Comparison of ENCODE assay signal across 16 cellular contexts in the genomic region with DNA sequence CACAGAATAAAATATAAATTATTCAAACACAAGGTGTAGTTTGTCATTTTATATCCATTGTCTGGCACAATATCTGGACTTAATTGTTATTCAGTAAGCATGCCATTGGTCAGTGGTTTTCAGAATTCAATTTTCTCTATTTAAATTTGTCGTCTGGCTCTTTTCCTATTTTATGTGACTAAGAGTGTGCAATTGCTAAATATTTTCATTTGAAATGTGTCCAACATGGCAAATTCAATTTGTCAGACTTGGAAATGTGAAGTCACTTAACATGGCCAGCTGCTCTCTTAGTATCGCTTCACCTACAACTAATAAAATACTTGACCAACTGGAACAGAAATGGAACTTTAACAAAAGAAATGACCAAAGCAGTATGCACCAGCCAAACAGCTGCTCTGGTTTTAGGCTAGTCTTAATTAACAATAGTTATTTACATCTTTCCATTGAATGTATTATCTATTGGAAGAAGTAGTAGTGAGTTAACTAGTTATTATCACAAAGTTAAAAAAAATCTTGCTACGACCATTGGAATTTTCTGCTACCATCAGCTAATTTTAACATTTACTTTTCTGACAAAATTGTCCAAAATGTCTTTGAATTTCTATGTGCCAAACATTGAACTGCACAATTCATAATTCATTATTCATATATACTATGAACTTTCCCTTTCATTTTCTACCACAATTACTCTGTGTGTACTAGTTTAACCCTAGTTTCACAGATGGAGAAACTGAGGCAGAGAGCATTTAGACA.
DNase-seq lines count a peak whose midpoint lies in the region; ATAC-seq, FAIRE-seq and TF ChIP-seq lines count a peak whose summit lies in the region.
"Had no signal": no experiment of that assay in that cellular context is flagged by ENCODE, and none has a peak within 500 bp of the region (broad histone marks: within the 10 kb centered on the region; RNA-seq: fewer than 3 reads in every experiment).

No MANE protein-coding gene starts in this region.

- no peak overlapping the region for H3K23ac ChIP-seq in mesendoderm (ENCODE audit: low read length)

- DNase-seq in HepG2 (ENCODE audit: low spot score) (no peak), right lobe of liver (no peak), RKO (ENCODE audit: low spot score) (peak; percentile 22), astrocyte of the spinal cord (ENCODE audit: low read depth, low spot score) (peak; percentile 73), stromal cell of bone marrow (ENCODE audit: low read depth) (peak; percentile 6), mesendoderm (no peak), aorta (no peak)
- no peak for DNase-seq in activated CD8-positive, alpha-beta memory T cell treated with anti-CD3 and anti-CD28 coated beads, Interleukin-2, amount 50 U/mL, for 4 hours
- DNase-seq: 8988T; ACHN; CD4-positive, CD25-positive, alpha-beta regulatory T cell; DMS 273 treated with DMSO at 0.1 percent for 48 hours; GM23248 had no signal

- no peak overlapping the region for H3K4ac ChIP-seq in mesendoderm (ENCODE audit: low read depth, low read length)

- TF ChIP-seq EP300 in HepG2 (IDR thresholded peaks at IDR 0.05; ENCODE audit: low read depth in 2 of 2, low read length in 2 of 2) (no peak), HepG2 (CRISPR knock-in tag; IDR thresholded peaks at IDR 0.05; ENCODE audit: borderline replicate concordance) (no peak)

- TF ChIP-seq CTCF in HepG2 (CRISPR knock-in tag; IDR thresholded peaks at IDR 0.05): no peak
- TF ChIP-seq CTCF in right lobe of liver (IDR thresholded peaks at IDR 0.05): no peak
- TF ChIP-seq CTCF in astrocyte of the spinal cord (IDR thresholded peaks at IDR 0.05; ENCODE audit: low read depth, low read length): no peak

- H3K36me3 ChIP-seq in HepG2 (replicated peaks in 1 of 2; ENCODE audit: control insufficient read depth in 1 of 2, insufficient read depth in 2 of 2, low read length in 2 of 2): no peaks in the 10 kb centered on the region
- H3K36me3 ChIP-seq in right lobe of liver: no peaks in the 10 kb centered on the region
- no peaks in the 10 kb centered on the region for H3K36me3 ChIP-seq in mesendoderm (ENCODE audit: control insufficient read depth, insufficient read depth, low read length)
- no peaks in the 10 kb centered on the region for H3K36me3 ChIP-seq in aorta (ENCODE audit: control insufficient read depth in 1 of 2, insufficient read depth in 2 of 2, low read length in 1 of 2)
- H3K36me3 ChIP-seq: BLaER1 treated with 17β-estradiol and CSF1 and Interleukin-3, amounts not matched to agents 10 nM and 100 nM had no signal

- no peak overlapping the region for H2BK15ac ChIP-seq in mesendoderm (replicated peaks; ENCODE audit: low read depth)

- FAIRE-seq in HepG2 (lab: Jason Lieb, UNC): no peak
- FAIRE-seq: H54 had no signal

- H3K79me1 ChIP-seq in mesendoderm (ENCODE audit: low read length): no peaks in the 10 kb centered on the region

- TF ChIP-seq POLR2A in HepG2 (IDR thresholded peaks at IDR 0.05; ENCODE audit: insufficient read depth in 1 of 2, low read depth in 2 of 2, low read length in 2 of 2) (no peak), right lobe of liver (IDR thresholded peaks at IDR 0.05) (no peak)

- H3K4me3 ChIP-seq in HepG2 (replicated peaks in 1 of 3; ENCODE audit: insufficient read depth in 1 of 3, low read depth in 2 of 3, low read length in 3 of 3) (no peak overlapping the region), right lobe of liver (no peak overlapping the region), astrocyte of the spinal cord (ENCODE audit: low read depth, low read length) (no peak overlapping the region), mesendoderm (ENCODE audit: low read length) (no peak overlapping the region), aorta (ENCODE audit: low read length in 2 of 2) (no peak overlapping the region)
- H3K4me3 ChIP-seq: BLaER1 treated with 17β-estradiol and CSF1 and Interleukin-3, amounts not matched to agents 10 nM and 100 nM; GM23248 had no signal

- H2BK120ac ChIP-seq in mesendoderm (ENCODE audit: low read depth, low read length): no peak overlapping the region

- H4K8ac ChIP-seq in mesendoderm (ENCODE audit: low read depth, low read length): no peak overlapping the region

- H3K9me3 ChIP-seq in HepG2 (ENCODE audit: low read length) (no peaks in the 10 kb centered on the region), right lobe of liver (no peaks in the 10 kb centered on the region), aorta (ENCODE audit: control insufficient read depth, low read length) (no peaks in the 10 kb centered on the region)
- H3K9me3 ChIP-seq: BLaER1 treated with 17β-estradiol and CSF1 and Interleukin-3, amounts not matched to agents 10 nM and 100 nM had no signal

- H2BK5ac ChIP-seq in mesendoderm (ENCODE audit: low read length): no peak overlapping the region

- WGBS in HepG2 (ENCODE audit: low lambda C conversion rate): 0% methylated on average over 3 of the region's 3 CpGs
- 48% methylated on average over 3 of the region's 3 CpGs for WGBS in right lobe of liver (ENCODE audit: insufficient coverage, low coverage, low lambda C conversion rate, missing lambda C conversion rate)
- no CpG with 5 or more reads among the region's 3 CpGs for WGBS in mesendoderm (ENCODE audit: extremely low coverage, insufficient coverage, low lambda C conversion rate)
- WGBS in aorta, 2 donors: 27 to 75% methylated on average over 3 of the region's 3 CpGs

- H3K56ac ChIP-seq in mesendoderm (ENCODE audit: low read length): no peak overlapping the region

- no peak for TF ChIP-seq RAD21 in HepG2 (CRISPR knock-in tag; IDR thresholded peaks at IDR 0.05)

- no peaks in the 10 kb centered on the region for H3K79me2 ChIP-seq in HepG2 (ENCODE audit: insufficient read depth, low read length)
- H3K79me2 ChIP-seq in mesendoderm (ENCODE audit: control insufficient read depth, insufficient read depth, low read length): no peaks in the 10 kb centered on the region

- no peak for ATAC-seq in HepG2
- ATAC-seq in right lobe of liver: no peak
- ATAC-seq in aorta (ENCODE audit: low FRiP score): no peak
- ATAC-seq: HCT116 had no signal

- CTCF ChIA-PET in HepG2 (lab: Yijun Ruan, JAX; ENCODE audit: low intra/inter-chr PET ratio, low total read pairs): no interaction called here

- H3K18ac ChIP-seq in mesendoderm (ENCODE audit: low read length): no peak overlapping the region

- no peaks in the 10 kb centered on the region for H3K27me3 ChIP-seq in HepG2 (ENCODE audit: control insufficient read depth in 1 of 2, insufficient read depth in 2 of 2, low read length in 2 of 2)
- no peaks in the 10 kb centered on the region for H3K27me3 ChIP-seq in right lobe of liver
- no peaks in the 10 kb centered on the region for H3K27me3 ChIP-seq in mesendoderm (ENCODE audit: insufficient read depth, low read length, poor library complexity)
- H3K27me3 ChIP-seq in aorta (ENCODE audit: control insufficient read depth in 1 of 2, insufficient read depth in 2 of 2, low read length in 1 of 2): no peaks in the 10 kb centered on the region
- H3K27me3 ChIP-seq: BLaER1 treated with 17β-estradiol and CSF1 and Interleukin-3, amounts not matched to agents 10 nM and 100 nM had no signal

- no peak overlapping the region for H3K27ac ChIP-seq in HepG2 (ENCODE audit: extremely low read length, insufficient read depth, low read length)
- no peak overlapping the region for H3K27ac ChIP-seq in right lobe of liver
- H3K27ac ChIP-seq in mesendoderm (ENCODE audit: low read depth, low read length): no peak overlapping the region
- H3K27ac ChIP-seq in aorta (ENCODE audit: low read depth in 1 of 2, low read length in 2 of 2): no peak overlapping the region
- H3K27ac ChIP-seq: BLaER1 treated with 17β-estradiol and CSF1 and Interleukin-3, amounts not matched to agents 10 nM and 100 nM; GM23248 had no signal

- no TSS peak for BruUV-seq in HepG2 (replicated peaks; lab: Mats Ljungman, UMichigan)

- intact Hi-C loops in HepG2 (cut with micrococcal nuclease; ENCODE audit: unreplicated experiment) (no loop called here), right lobe of liver (cut with DNase I) (no loop called here), aorta (cut with DNase I) (no loop called here)

- no peak overlapping the region for H4K5ac ChIP-seq in mesendoderm (ENCODE audit: low read length)

- H3K4me2 ChIP-seq in HepG2 (ENCODE audit: low read depth, low read length) (no peak overlapping the region), mesendoderm (ENCODE audit: low read length) (no peak overlapping the region)
- H3K4me2 ChIP-seq: BLaER1 treated with 17β-estradiol and CSF1 and Interleukin-3, amounts not matched to agents 10 nM and 100 nM had no signal

- POLR2A ChIA-PET in HepG2 (lab: Yijun Ruan, JAX): no interaction called here

- no peak overlapping the region for H2AFZ ChIP-seq in HepG2 (ENCODE audit: low read length)
- H2AFZ ChIP-seq: GM23248 had no signal

- H4K20me1 ChIP-seq in HepG2 (ENCODE audit: insufficient read depth, low read length): no peaks in the 10 kb centered on the region
- H4K20me1 ChIP-seq: BLaER1 treated with 17β-estradiol and CSF1 and Interleukin-3, amounts not matched to agents 10 nM and 100 nM had no signal

- H3K9ac ChIP-seq in HepG2 (ENCODE audit: insufficient read depth, low read depth, low read length) (no peak overlapping the region), mesendoderm (ENCODE audit: low read length) (no peak overlapping the region)
- H3K9ac ChIP-seq: BLaER1 treated with 17β-estradiol and CSF1 and Interleukin-3, amounts not matched to agents 10 nM and 100 nM; GM23248 had no signal

- H3K4me1 ChIP-seq in HepG2 (ENCODE audit: insufficient read depth, low read length): no peaks in the 10 kb centered on the region
- no peaks in the 10 kb centered on the region for H3K4me1 ChIP-seq in right lobe of liver
- H3K4me1 ChIP-seq in mesendoderm (ENCODE audit: control insufficient read depth, low read depth, low read length): no peaks in the 10 kb centered on the region
- H3K4me1 ChIP-seq in aorta (ENCODE audit: control insufficient read depth in 1 of 2, insufficient read depth in 2 of 2, low read length in 2 of 2): no peaks in the 10 kb centered on the region
- H3K4me1 ChIP-seq: BLaER1 treated with 17β-estradiol and CSF1 and Interleukin-3, amounts not matched to agents 10 nM and 100 nM had no signal

- in situ Hi-C loops in HepG2 (cut with HindIII; ENCODE audit: extremely low pct_ligation_motif_present, low pct_unique_long_range_greater_than_20kb): no loop called here
- in situ Hi-C loops in astrocyte of the spinal cord (cut with HindIII; ENCODE audit: low sequenced_read_pairs): no loop called here

- H2AK5ac ChIP-seq in mesendoderm (ENCODE audit: low read length): no peak overlapping the region

Comparison
In these comparisons a context has a peak if more than half of its experiments do, and no peak if none do; other contexts are left out.
1. DNase-seq: peak in RKO (single experiment), astrocyte of the spinal cord (single experiment) and stromal cell of bone marrow (single experiment); none in HepG2 (single experiment), right lobe of liver (0 of 3), activated CD8-positive, alpha-beta memory T cell treated with anti-CD3 and anti-CD28 coated beads, Interleukin-2, amount 50 U/mL, for 4 hours (single experiment), mesendoderm (single experiment) and aorta (0 of 2).